ENCODE assay signal across 1 cellular context in the genomic region with DNA sequence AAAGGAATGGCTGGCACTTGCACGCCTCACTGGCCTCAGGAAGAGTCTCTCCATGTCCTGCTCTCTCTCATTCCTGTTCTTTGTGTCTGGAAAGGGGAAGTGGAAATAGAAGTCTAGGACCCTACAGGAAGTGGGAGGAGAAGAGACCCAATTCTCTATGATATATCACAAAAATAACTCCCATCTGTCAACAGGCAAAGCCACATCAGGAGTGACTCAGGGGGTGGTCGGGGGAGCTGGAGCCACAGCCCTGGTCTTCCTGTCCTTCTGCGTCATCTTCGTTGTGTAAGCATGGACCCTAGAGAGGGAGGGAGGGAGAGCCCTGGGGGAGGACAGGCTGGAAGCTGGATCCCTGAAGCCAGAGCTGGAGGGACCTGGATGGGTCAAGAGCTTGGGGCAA.
TF ChIP-seq lines count a peak whose summit lies in the region.

No MANE protein-coding gene starts in this region.

TF ChIP-seq in SK-N-SH treated with all-trans-retinoic acid at 6 μM for 48 hours, 23 proteins besides CTCF, POLR2A, EP300 and RAD21 (continued from another document):
- TF ChIP-seq, protein P1, sequence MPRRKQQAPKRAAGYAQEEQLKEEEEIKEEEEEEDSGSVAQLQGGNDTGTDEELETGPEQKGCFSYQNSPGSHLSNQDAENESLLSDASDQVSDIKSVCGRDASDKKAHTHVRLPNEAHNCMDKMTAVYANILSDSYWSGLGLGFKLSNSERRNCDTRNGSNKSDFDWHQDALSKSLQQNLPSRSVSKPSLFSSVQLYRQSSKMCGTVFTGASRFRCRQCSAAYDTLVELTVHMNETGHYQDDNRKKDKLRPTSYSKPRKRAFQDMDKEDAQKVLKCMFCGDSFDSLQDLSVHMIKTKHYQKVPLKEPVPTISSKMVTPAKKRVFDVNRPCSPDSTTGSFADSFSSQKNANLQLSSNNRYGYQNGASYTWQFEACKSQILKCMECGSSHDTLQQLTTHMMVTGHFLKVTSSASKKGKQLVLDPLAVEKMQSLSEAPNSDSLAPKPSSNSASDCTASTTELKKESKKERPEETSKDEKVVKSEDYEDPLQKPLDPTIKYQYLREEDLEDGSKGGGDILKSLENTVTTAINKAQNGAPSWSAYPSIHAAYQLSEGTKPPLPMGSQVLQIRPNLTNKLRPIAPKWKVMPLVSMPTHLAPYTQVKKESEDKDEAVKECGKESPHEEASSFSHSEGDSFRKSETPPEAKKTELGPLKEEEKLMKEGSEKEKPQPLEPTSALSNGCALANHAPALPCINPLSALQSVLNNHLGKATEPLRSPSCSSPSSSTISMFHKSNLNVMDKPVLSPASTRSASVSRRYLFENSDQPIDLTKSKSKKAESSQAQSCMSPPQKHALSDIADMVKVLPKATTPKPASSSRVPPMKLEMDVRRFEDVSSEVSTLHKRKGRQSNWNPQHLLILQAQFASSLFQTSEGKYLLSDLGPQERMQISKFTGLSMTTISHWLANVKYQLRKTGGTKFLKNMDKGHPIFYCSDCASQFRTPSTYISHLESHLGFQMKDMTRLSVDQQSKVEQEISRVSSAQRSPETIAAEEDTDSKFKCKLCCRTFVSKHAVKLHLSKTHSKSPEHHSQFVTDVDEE (CRISPR knock-in tag; IDR thresholded peaks at IDR 0.05): no peak
- TF ChIP-seq, protein P2, sequence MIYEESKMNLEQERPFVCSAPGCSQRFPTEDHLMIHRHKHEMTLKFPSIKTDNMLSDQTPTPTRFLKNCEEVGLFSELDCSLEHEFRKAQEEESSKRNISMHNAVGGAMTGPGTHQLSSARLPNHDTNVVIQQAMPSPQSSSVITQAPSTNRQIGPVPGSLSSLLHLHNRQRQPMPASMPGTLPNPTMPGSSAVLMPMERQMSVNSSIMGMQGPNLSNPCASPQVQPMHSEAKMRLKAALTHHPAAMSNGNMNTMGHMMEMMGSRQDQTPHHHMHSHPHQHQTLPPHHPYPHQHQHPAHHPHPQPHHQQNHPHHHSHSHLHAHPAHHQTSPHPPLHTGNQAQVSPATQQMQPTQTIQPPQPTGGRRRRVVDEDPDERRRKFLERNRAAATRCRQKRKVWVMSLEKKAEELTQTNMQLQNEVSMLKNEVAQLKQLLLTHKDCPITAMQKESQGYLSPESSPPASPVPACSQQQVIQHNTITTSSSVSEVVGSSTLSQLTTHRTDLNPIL (CRISPR knock-in tag; IDR thresholded peaks at IDR 0.05; ENCODE audit: low read depth): no peak
- no peak for TF ChIP-seq ZFP3 (CRISPR knock-in tag; IDR thresholded peaks at IDR 0.05)
